In the genomic region with DNA sequence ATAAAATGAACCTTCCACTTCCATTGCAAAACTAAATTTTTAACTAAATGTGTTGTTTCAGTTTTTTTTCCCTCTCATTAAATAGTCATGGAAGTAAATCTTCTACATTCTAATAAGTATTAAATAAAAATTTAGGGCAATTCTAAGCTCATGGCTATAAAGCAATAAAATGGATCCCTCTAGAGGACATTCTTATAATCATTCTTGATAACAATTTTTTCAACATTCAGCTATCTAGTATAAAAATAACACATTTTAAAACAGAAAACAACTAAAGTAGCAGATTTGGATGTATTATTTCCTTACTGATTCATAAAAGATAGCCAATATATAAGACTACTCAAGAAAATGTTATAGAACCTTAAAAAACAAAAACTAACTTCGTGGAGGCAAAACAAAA, we compare ENCODE assay signal across 15 cellular contexts.
DNase-seq lines count a peak whose midpoint lies in the region; ATAC-seq and TF ChIP-seq lines count a peak whose summit lies in the region.
"Had no signal": no experiment of that assay in that cellular context is flagged by ENCODE, and none has a peak within 500 bp of the region (broad histone marks: within the 10 kb centered on the region; RNA-seq: fewer than 3 reads in every experiment).

No MANE protein-coding gene starts in this region.

- no peaks in the 10 kb centered on the region for H3K27me3 ChIP-seq in cardiac muscle cell
- H3K27me3 ChIP-seq: BLaER1 treated with 17β-estradiol and CSF1 and Interleukin-3, amounts not matched to agents 10 nM and 100 nM; esophagus muscularis mucosa had no signal

- H3K27ac ChIP-seq in cardiac muscle cell, result no peak overlapping the region
- H3K27ac ChIP-seq: BLaER1 treated with 17β-estradiol and CSF1 and Interleukin-3, amounts not matched to agents 10 nM and 100 nM; esophagus muscularis mucosa; SJCRH30; skin epidermis had no signal

- no peak overlapping the region for H3K4me3 ChIP-seq in cardiac muscle cell
- H3K4me3 ChIP-seq: BLaER1 treated with 17β-estradiol and CSF1 and Interleukin-3, amounts not matched to agents 10 nM and 100 nM; esophagus muscularis mucosa; lung; SJCRH30; skin epidermis had no signal

- H3K27ac Mint-ChIP-seq in type B pancreatic cell, result no peak overlapping the region
- H3K27ac Mint-ChIP-seq in activated CD8-positive, alpha-beta memory T cell treated with anti-CD3 and anti-CD28 coated beads, Interleukin-2, amount 10 ng/mL, durations not matched to agents 7 days and 5 days, result no peak overlapping the region
- H3K27ac Mint-ChIP-seq in activated T-helper 17 cell treated with anti-CD3 and anti-CD28 coated beads, Interleukin-2, amount 50 U/mL, for 72 hours, result no peak overlapping the region

- H3K36me3 Mint-ChIP-seq in type B pancreatic cell, result no peaks in the 10 kb centered on the region
- H3K36me3 Mint-ChIP-seq in activated CD8-positive, alpha-beta memory T cell treated with anti-CD3 and anti-CD28 coated beads, Interleukin-2, amount 10 ng/mL, durations not matched to agents 7 days and 5 days, result no peaks in the 10 kb centered on the region
- H3K36me3 Mint-ChIP-seq in activated T-helper 17 cell treated with anti-CD3 and anti-CD28 coated beads, Interleukin-2, amount 50 U/mL, for 72 hours (ENCODE audit: low read depth), result no peaks in the 10 kb centered on the region

- intact Hi-C loops in left ventricle myocardium superior (cut with micrococcal nuclease), result no loop called here

- no peaks in the 10 kb centered on the region for H3K27me3 Mint-ChIP-seq in type B pancreatic cell
- no peaks in the 10 kb centered on the region for H3K27me3 Mint-ChIP-seq in activated CD8-positive, alpha-beta memory T cell treated with anti-CD3 and anti-CD28 coated beads, Interleukin-2, amount 10 ng/mL, durations not matched to agents 7 days and 5 days
- no peaks in the 10 kb centered on the region for H3K27me3 Mint-ChIP-seq in activated T-helper 17 cell treated with anti-CD3 and anti-CD28 coated beads, Interleukin-2, amount 50 U/mL, for 72 hours

- peak; percentile 24 for TF ChIP-seq CTCF in cardiac muscle cell (IDR thresholded peaks at IDR 0.05; ENCODE audit: low read depth, low read length)
- TF ChIP-seq CTCF in type B pancreatic cell (conservative IDR thresholded peaks at IDR 0.05), result peak; percentile 70

- CTCF ChIA-PET in activated CD8-positive, alpha-beta memory T cell treated with anti-CD3 and anti-CD28 coated beads, Interleukin-2, amount 10 ng/mL, durations not matched to agents 7 days and 5 days (lab: Charles Lee), result interaction anchor here (0.8 kb wide), 1 partner anchor 9 kb away, joined by 3 read pairs; no protein-coding TSS in a partner anchor

- H3K4me3 Mint-ChIP-seq in type B pancreatic cell, result no peak overlapping the region
- no peak overlapping the region for H3K4me3 Mint-ChIP-seq in activated CD8-positive, alpha-beta memory T cell treated with anti-CD3 and anti-CD28 coated beads, Interleukin-2, amount 10 ng/mL, durations not matched to agents 7 days and 5 days
- H3K4me3 Mint-ChIP-seq in activated T-helper 17 cell treated with anti-CD3 and anti-CD28 coated beads, Interleukin-2, amount 50 U/mL, for 72 hours, result no peak overlapping the region

- no peaks in the 10 kb centered on the region for H3K36me3 ChIP-seq in cardiac muscle cell
- H3K36me3 ChIP-seq: BLaER1 treated with 17β-estradiol and CSF1 and Interleukin-3, amounts not matched to agents 10 nM and 100 nM; esophagus muscularis mucosa; SJCRH30 had no signal

- H3K9me3 Mint-ChIP-seq in type B pancreatic cell, result peaks cover 5% of the 10 kb centered on the region
- no peaks in the 10 kb centered on the region for H3K9me3 Mint-ChIP-seq in activated CD8-positive, alpha-beta memory T cell treated with anti-CD3 and anti-CD28 coated beads, Interleukin-2, amount 10 ng/mL, durations not matched to agents 7 days and 5 days (ENCODE audit: low read depth)
- no peaks in the 10 kb centered on the region for H3K9me3 Mint-ChIP-seq in activated T-helper 17 cell treated with anti-CD3 and anti-CD28 coated beads, Interleukin-2, amount 50 U/mL, for 72 hours

- no peak for ATAC-seq in left ventricle myocardium superior
- no peak for ATAC-seq in activated CD8-positive, alpha-beta memory T cell treated with anti-CD3 and anti-CD28 coated beads, Interleukin-2, amount 10 ng/mL, durations not matched to agents 7 days and 5 days
- ATAC-seq in activated T-helper 17 cell treated with anti-CD3 and anti-CD28 coated beads, Interleukin-2, amount 50 U/mL, for 72 hours (replicated peaks), result no peak

- H3K4me1 ChIP-seq in cardiac muscle cell (ENCODE audit: low read depth), result no peaks in the 10 kb centered on the region
- H3K4me1 ChIP-seq: BLaER1 treated with 17β-estradiol and CSF1 and Interleukin-3, amounts not matched to agents 10 nM and 100 nM; esophagus muscularis mucosa; SJCRH30 had no signal

- peak in 1 of 2 donors; percentile 11 for DNase-seq in cardiac muscle cell (ENCODE audit: low read depth in 1 of 2, low spot score in 1 of 2)
- DNase-seq in left ventricle myocardium superior, result no peak
- DNase-seq in OCI-M1 (lab: John Stamatoyannopoulos, UW), result peak; percentile 55
- DNase-seq in fibroblast of gingiva (ENCODE audit: low read depth), result peak; percentile 4
- DNase-seq in type B pancreatic cell (ENCODE audit: extremely low spot score, unreplicated experiment), result no peak
- DNase-seq in activated CD8-positive, alpha-beta memory T cell treated with anti-CD3 and anti-CD28 coated beads, Interleukin-2, amount 10 ng/mL, durations not matched to agents 7 days and 5 days, result no peak
- no peak for DNase-seq in NOMO-1 treated with DMSO at 0.1 percent for 48 hours (lab: John Stamatoyannopoulos, UW; ENCODE audit: unreplicated experiment)
- DNase-seq: anterior cingulate cortex; SJCRH30; stimulated activated naive CD4-positive, alpha-beta T cell had no signal

- H3K4me1 Mint-ChIP-seq in type B pancreatic cell (ENCODE audit: unreplicated experiment), result no peaks in the 10 kb centered on the region
- H3K4me1 Mint-ChIP-seq in activated CD8-positive, alpha-beta memory T cell treated with anti-CD3 and anti-CD28 coated beads, Interleukin-2, amount 10 ng/mL, durations not matched to agents 7 days and 5 days, result no peaks in the 10 kb centered on the region
- no peaks in the 10 kb centered on the region for H3K4me1 Mint-ChIP-seq in activated T-helper 17 cell treated with anti-CD3 and anti-CD28 coated beads, Interleukin-2, amount 50 U/mL, for 72 hours

- H3K9me3 ChIP-seq in cardiac muscle cell (ENCODE audit: low read depth), result no peaks in the 10 kb centered on the region
- H3K9me3 ChIP-seq: esophagus muscularis mucosa, SJCRH30 had no signal

Comparison
In these comparisons a context has a peak if more than half of its experiments do, and no peak if none do; other contexts are left out.
1. DNase-seq: peak in OCI-M1 (single experiment) and fibroblast of gingiva (single experiment); none in left ventricle myocardium superior (single experiment), type B pancreatic cell (single experiment), activated CD8-positive, alpha-beta memory T cell treated with anti-CD3 and anti-CD28 coated beads, Interleukin-2, amount 10 ng/mL, durations not matched to agents 7 days and 5 days (single experiment) and NOMO-1 treated with DMSO at 0.1 percent for 48 hours (single experiment).